Comparison of ENCODE assay signal across 1 cellular context in genomic region chr5:173850664-173851063, GRCh38.
TF ChIP-seq lines count a peak whose summit lies in the region.

No MANE protein-coding gene starts in this region.

TF ChIP-seq in GM23338, 12 proteins besides CTCF, POLR2A, EP300 and RAD21 (continued from another document):
- TF ChIP-seq, protein P1, sequence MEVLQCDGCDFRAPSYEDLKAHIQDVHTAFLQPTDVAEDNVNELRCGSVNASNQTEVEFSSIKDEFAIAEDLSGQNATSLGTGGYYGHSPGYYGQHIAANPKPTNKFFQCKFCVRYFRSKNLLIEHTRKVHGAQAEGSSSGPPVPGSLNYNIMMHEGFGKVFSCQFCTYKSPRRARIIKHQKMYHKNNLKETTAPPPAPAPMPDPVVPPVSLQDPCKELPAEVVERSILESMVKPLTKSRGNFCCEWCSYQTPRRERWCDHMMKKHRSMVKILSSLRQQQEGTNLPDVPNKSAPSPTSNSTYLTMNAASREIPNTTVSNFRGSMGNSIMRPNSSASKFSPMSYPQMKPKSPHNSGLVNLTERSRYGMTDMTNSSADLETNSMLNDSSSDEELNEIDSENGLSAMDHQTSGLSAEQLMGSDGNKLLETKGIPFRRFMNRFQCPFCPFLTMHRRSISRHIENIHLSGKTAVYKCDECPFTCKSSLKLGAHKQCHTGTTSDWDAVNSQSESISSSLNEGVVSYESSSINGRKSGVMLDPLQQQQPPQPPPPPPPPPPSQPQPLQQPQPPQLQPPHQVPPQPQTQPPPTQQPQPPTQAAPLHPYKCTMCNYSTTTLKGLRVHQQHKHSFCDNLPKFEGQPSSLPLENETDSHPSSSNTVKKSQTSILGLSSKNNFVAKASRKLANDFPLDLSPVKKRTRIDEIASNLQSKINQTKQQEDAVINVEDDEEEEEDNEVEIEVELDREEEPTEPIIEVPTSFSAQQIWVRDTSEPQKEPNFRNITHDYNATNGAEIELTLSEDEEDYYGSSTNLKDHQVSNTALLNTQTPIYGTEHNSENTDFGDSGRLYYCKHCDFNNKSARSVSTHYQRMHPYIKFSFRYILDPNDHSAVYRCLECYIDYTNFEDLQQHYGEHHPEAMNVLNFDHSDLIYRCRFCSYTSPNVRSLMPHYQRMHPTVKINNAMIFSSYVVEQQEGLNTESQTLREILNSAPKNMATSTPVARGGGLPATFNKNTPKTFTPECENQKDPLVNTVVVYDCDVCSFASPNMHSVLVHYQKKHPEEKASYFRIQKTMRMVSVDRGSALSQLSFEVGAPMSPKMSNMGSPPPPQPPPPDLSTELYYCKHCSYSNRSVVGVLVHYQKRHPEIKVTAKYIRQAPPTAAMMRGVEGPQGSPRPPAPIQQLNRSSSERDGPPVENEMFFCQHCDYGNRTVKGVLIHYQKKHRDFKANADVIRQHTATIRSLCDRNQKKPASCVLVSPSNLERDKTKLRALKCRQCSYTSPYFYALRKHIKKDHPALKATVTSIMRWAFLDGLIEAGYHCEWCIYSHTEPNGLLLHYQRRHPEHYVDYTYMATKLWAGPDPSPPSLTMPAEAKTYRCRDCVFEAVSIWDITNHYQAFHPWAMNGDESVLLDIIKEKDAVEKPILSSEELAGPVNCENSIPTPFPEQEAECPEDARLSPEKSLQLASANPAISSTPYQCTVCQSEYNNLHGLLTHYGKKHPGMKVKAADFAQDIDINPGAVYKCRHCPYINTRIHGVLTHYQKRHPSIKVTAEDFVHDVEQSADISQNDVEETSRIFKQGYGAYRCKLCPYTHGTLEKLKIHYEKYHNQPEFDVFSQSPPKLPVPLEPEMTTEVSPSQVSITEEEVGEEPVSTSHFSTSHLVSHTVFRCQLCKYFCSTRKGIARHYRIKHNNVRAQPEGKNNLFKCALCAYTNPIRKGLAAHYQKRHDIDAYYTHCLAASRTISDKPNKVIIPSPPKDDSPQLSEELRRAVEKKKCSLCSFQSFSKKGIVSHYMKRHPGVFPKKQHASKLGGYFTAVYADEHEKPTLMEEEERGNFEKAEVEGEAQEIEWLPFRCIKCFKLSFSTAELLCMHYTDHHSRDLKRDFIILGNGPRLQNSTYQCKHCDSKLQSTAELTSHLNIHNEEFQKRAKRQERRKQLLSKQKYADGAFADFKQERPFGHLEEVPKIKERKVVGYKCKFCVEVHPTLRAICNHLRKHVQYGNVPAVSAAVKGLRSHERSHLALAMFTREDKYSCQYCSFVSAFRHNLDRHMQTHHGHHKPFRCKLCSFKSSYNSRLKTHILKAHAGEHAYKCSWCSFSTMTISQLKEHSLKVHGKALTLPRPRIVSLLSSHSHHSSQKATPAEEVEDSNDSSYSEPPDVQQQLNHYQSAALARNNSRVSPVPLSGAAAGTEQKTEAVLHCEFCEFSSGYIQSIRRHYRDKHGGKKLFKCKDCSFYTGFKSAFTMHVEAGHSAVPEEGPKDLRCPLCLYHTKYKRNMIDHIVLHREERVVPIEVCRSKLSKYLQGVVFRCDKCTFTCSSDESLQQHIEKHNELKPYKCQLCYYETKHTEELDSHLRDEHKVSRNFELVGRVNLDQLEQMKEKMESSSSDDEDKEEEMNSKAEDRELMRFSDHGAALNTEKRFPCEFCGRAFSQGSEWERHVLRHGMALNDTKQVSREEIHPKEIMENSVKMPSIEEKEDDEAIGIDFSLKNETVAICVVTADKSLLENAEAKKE (CRISPR knock-in tag; IDR thresholded peaks at IDR 0.05) = no peak
- TF ChIP-seq ZNF114 (CRISPR knock-in tag; IDR thresholded peaks at IDR 0.05) (no peak), EZH2 (IDR thresholded peaks at IDR 0.05; ENCODE audit: low read depth, unreplicated experiment) (no peak), ETS1 (IDR thresholded peaks at IDR 0.05) (no peak), JUNB (IDR thresholded peaks at IDR 0.05; ENCODE audit: unreplicated experiment) (no peak)
